Comparison of ENCODE assay signal across 1 cellular context in the genomic region with DNA sequence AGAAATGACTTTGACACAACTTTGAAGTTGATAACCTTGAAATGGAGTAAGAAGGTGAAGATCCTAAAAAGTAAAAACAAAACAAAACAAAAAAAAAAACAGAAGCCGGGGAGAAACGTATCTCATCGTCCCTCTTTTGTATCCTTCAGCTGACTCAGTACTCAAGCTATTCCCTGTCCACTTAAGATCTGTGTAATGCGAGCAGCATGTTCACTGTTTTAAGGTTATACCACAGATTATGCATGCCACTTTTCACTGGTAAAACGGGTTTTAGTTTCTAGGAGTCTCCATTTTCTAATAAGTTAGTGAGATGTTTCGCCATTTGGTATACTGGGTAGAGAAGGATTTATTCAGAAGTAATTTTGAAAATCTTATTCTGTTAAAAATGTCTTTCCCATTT.
TF ChIP-seq lines count a peak whose summit lies in the region.

No MANE protein-coding gene starts in this region.

TF ChIP-seq in IMR-90, 13 proteins besides CTCF, POLR2A, EP300 and RAD21:
- TF ChIP-seq SMC3 (IDR thresholded peaks at IDR 0.05; ENCODE audit: low read depth, low read length) (no peak), CHD1 (IDR thresholded peaks at IDR 0.05; ENCODE audit: low read depth, low read length) (no peak), NFE2L2 (IDR thresholded peaks at IDR 0.05; ENCODE audit: low read depth, low read length) (no peak), MXI1 (IDR thresholded peaks at IDR 0.05; ENCODE audit: borderline replicate concordance, low read depth, low read length) (no peak), RFX5 (IDR thresholded peaks at IDR 0.05; ENCODE audit: low read depth, low read length) (no peak)
- TF ChIP-seq, protein P1, sequence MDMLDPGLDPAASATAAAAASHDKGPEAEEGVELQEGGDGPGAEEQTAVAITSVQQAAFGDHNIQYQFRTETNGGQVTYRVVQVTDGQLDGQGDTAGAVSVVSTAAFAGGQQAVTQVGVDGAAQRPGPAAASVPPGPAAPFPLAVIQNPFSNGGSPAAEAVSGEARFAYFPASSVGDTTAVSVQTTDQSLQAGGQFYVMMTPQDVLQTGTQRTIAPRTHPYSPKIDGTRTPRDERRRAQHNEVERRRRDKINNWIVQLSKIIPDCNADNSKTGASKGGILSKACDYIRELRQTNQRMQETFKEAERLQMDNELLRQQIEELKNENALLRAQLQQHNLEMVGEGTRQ (IDR thresholded peaks at IDR 0.05; ENCODE audit: low read depth, low read length): no peak
